ENCODE assay signal across 2 cellular contexts in the genomic region with DNA sequence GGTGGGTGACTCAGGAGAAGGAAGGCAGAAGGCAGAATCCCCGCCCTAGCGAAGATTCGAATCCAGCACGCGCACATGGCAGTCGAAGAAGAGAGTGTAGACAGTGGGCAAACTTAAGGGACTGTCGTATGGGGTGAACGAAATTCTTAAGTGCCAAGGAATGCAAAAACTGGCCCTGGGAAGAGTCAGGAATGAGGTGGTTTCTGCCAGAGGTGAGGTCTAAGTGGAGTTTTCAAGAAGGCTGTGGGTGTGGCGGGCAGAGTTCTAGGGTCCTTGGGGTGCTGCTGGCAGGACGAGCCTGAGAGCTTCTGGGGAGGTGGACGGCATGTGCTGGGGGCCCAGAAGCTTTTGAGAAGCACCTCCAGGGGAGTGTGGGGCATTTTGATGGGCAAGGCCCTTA.
TF ChIP-seq lines count a peak whose summit lies in the region.

No MANE protein-coding gene starts in this region.

TF ChIP-seq in GM23338, 12 proteins besides CTCF, POLR2A, EP300 and RAD21 (continued from another document):
- TF ChIP-seq, protein P1, sequence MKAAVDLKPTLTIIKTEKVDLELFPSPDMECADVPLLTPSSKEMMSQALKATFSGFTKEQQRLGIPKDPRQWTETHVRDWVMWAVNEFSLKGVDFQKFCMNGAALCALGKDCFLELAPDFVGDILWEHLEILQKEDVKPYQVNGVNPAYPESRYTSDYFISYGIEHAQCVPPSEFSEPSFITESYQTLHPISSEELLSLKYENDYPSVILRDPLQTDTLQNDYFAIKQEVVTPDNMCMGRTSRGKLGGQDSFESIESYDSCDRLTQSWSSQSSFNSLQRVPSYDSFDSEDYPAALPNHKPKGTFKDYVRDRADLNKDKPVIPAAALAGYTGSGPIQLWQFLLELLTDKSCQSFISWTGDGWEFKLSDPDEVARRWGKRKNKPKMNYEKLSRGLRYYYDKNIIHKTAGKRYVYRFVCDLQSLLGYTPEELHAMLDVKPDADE (IDR thresholded peaks at IDR 0.05): no peak
- TF ChIP-seq JUNB (IDR thresholded peaks at IDR 0.05; ENCODE audit: unreplicated experiment) (no peak), STAT1 (IDR thresholded peaks at IDR 0.05; ENCODE audit: unreplicated experiment) (no peak), EZH2phosphoT487 (IDR thresholded peaks at IDR 0.05; ENCODE audit: unreplicated experiment) (no peak), POLR2AphosphoS5 (IDR thresholded peaks at IDR 0.05; ENCODE audit: low read depth) (no peak), ZNF462 (CRISPR knock-in tag; IDR thresholded peaks at IDR 0.05) (no peak), NANOG (IDR thresholded peaks at IDR 0.05; ENCODE audit: borderline replicate concordance) (no peak)
- TF ChIP-seq, protein P2, sequence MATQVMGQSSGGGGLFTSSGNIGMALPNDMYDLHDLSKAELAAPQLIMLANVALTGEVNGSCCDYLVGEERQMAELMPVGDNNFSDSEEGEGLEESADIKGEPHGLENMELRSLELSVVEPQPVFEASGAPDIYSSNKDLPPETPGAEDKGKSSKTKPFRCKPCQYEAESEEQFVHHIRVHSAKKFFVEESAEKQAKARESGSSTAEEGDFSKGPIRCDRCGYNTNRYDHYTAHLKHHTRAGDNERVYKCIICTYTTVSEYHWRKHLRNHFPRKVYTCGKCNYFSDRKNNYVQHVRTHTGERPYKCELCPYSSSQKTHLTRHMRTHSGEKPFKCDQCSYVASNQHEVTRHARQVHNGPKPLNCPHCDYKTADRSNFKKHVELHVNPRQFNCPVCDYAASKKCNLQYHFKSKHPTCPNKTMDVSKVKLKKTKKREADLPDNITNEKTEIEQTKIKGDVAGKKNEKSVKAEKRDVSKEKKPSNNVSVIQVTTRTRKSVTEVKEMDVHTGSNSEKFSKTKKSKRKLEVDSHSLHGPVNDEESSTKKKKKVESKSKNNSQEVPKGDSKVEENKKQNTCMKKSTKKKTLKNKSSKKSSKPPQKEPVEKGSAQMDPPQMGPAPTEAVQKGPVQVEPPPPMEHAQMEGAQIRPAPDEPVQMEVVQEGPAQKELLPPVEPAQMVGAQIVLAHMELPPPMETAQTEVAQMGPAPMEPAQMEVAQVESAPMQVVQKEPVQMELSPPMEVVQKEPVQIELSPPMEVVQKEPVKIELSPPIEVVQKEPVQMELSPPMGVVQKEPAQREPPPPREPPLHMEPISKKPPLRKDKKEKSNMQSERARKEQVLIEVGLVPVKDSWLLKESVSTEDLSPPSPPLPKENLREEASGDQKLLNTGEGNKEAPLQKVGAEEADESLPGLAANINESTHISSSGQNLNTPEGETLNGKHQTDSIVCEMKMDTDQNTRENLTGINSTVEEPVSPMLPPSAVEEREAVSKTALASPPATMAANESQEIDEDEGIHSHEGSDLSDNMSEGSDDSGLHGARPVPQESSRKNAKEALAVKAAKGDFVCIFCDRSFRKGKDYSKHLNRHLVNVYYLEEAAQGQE (IDR thresholded peaks at IDR 0.05; ENCODE audit: unreplicated experiment): no peak
TF ChIP-seq in GM23338: peak in this region for 0.

TF ChIP-seq in WTC11, 78 proteins besides CTCF, POLR2A, EP300 and RAD21 (continued from another document):
- TF ChIP-seq ELF4 (CRISPR knock-in tag; IDR thresholded peaks at IDR 0.05; ENCODE audit: low read depth): no peak
- no peak for TF ChIP-seq ZBTB21 (CRISPR knock-in tag; IDR thresholded peaks at IDR 0.05; ENCODE audit: borderline replicate concordance)
- no peak for TF ChIP-seq TEAD1 (CRISPR knock-in tag; IDR thresholded peaks at IDR 0.05)
- no peak for TF ChIP-seq IRF2 (CRISPR knock-in tag; IDR thresholded peaks at IDR 0.05; ENCODE audit: borderline replicate concordance, low read depth)
- no peak for TF ChIP-seq CREB1 (CRISPR knock-in tag; IDR thresholded peaks at IDR 0.05)
- TF ChIP-seq, protein P3, sequence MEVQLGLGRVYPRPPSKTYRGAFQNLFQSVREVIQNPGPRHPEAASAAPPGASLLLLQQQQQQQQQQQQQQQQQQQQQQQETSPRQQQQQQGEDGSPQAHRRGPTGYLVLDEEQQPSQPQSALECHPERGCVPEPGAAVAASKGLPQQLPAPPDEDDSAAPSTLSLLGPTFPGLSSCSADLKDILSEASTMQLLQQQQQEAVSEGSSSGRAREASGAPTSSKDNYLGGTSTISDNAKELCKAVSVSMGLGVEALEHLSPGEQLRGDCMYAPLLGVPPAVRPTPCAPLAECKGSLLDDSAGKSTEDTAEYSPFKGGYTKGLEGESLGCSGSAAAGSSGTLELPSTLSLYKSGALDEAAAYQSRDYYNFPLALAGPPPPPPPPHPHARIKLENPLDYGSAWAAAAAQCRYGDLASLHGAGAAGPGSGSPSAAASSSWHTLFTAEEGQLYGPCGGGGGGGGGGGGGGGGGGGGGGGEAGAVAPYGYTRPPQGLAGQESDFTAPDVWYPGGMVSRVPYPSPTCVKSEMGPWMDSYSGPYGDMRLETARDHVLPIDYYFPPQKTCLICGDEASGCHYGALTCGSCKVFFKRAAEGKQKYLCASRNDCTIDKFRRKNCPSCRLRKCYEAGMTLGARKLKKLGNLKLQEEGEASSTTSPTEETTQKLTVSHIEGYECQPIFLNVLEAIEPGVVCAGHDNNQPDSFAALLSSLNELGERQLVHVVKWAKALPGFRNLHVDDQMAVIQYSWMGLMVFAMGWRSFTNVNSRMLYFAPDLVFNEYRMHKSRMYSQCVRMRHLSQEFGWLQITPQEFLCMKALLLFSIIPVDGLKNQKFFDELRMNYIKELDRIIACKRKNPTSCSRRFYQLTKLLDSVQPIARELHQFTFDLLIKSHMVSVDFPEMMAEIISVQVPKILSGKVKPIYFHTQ (CRISPR knock-in tag; IDR thresholded peaks at IDR 0.05): no peak
